8 cellular contexts compared by ENCODE assay signal in genomic region chr19:32691952-32692726, GRCh38. TPM values are rescaled to one million over a fixed set of nuclear protein-coding genes. Genes with fewer than 3 reads are reported as not detected.
DNase-seq lines count a peak whose midpoint lies in the region; ATAC-seq and TF ChIP-seq lines count a peak whose summit lies in the region.

No MANE protein-coding gene starts in this region.

- no peak for TF ChIP-seq CTCF in LNCaP clone FGC (IDR thresholded peaks at IDR 0.05; ENCODE audit: control insufficient read depth, extremely low read depth, insufficient read depth)

- peak; percentile 69 for ATAC-seq in left lobe of liver

- DNase-seq in DMS79 (lab: John Stamatoyannopoulos, UW) (peak; percentile 22), DMS79 treated with DMSO at 0.1 percent for 48 hours (lab: John Stamatoyannopoulos, UW) (no peak), H4 (ENCODE audit: low spot score) (peak; percentile 60), LNCaP clone FGC (ENCODE audit: low read depth) (no peak), dermis blood vessel endothelial cell (peak; percentile 89), left lobe of liver (ENCODE audit: low spot score) (peak; percentile 70)
- peak; percentile 77 for DNase-seq in activated CD4-positive, CD25-positive, alpha-beta regulatory T cell treated with anti-CD3 and anti-CD28 coated beads, Interleukin-2, amount 50 U/mL, for 72 hours
- DNase-seq in stimulated activated CD4-positive, alpha-beta T cell treated with anti-CD3 and anti-CD28 coated beads, Interleukin-2, amount 100 ng/mL, for 48 hours = peak; percentile 37 to 42

- H3K4me3 ChIP-seq in LNCaP clone FGC (ENCODE audit: low read depth, low read length) = peak overlapping the region; percentile 65

RNA-seq across cellular contexts. Expression of gene NUDT19, which starts 0.5 kb away (rescaled TPM):
- total RNA-seq in H4 (2014; rRNA removed; shearing (Covaris generic)) = 15.9 and 19.3 TPM in 2 replicates
- total RNA-seq in dermis blood vessel endothelial cell = 9.2 and 12.1 TPM in 2 replicates
- 8.2 TPM for total RNA-seq in left lobe of liver

RNA-seq across cellular contexts. Expression of gene RGS9BP, which starts 16.5 kb away (rescaled TPM):
- total RNA-seq in H4 (2014; rRNA removed; shearing (Covaris generic)) = 0.12 and 0.45 TPM in 2 replicates
- total RNA-seq in dermis blood vessel endothelial cell (0.34 and 0.65 TPM in 2 replicates), left lobe of liver (0.10 TPM)

RNA-seq across cellular contexts. Expression of gene ANKRD27, which starts 17.2 kb away (rescaled TPM):
- total RNA-seq in H4 (2014; rRNA removed; shearing (Covaris generic)) = 19.3 and 27.6 TPM in 2 replicates
- total RNA-seq in dermis blood vessel endothelial cell (46.8 and 48.2 TPM in 2 replicates), left lobe of liver (8.4 TPM)

RNA-seq across cellular contexts. Expression of gene TDRD12, which starts 27.4 kb away (rescaled TPM):
- total RNA-seq in H4 (2014; rRNA removed; shearing (Covaris generic)) = 0.10 and 0.17 TPM in 2 replicates
- 0.14 and 0.17 TPM in 2 replicates for total RNA-seq in dermis blood vessel endothelial cell
- total RNA-seq in left lobe of liver = not detected

Comparison
In these comparisons a context has a peak if more than half of its experiments do, and no peak if none do; other contexts are left out.
1. DNase-seq: peak in DMS79 (single experiment), H4 (single experiment), activated CD4-positive, CD25-positive, alpha-beta regulatory T cell treated with anti-CD3 and anti-CD28 coated beads, Interleukin-2, amount 50 U/mL, for 72 hours (single experiment), dermis blood vessel endothelial cell (single experiment), left lobe of liver (single experiment) and stimulated activated CD4-positive, alpha-beta T cell treated with anti-CD3 and anti-CD28 coated beads, Interleukin-2, amount 100 ng/mL, for 48 hours (2 of 2); none in DMS79 treated with DMSO at 0.1 percent for 48 hours (single experiment) and LNCaP clone FGC (single experiment).